8 cellular contexts compared by ENCODE assay signal in the genomic region with DNA sequence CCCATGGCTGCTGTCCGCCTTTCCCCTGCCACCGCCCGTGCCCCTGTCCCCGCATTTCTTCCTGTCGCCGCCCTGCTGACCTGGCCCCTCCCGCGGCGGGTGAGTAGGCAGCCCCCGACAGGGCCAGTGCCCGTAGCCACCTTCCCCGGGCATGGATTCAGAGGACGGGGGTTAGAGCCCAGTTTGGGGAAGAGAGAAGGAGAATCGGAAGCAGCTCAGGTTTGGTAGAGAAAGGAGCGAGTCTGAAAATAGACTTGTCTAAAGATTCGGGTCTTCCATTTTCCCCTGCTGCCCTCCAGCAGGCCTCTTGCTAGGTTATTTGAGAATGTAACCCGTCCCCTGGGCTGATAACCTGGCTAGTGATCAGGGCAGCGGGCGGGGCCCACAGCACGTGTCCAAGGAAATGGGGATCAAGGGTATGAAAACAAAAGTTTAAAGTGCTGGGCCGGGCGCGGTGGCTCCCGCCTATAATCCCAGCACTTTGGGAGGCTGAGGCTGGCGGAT. TPM values are rescaled to one million over a fixed set of nuclear protein-coding genes. Genes with fewer than 3 reads are reported as not detected.
DNase-seq lines count a peak whose midpoint lies in the region; ATAC-seq, FAIRE-seq and TF ChIP-seq lines count a peak whose summit lies in the region.

No MANE protein-coding gene starts in this region.

- no peaks in the 10 kb centered on the region for H3K9me2 ChIP-seq in GM23338 (ENCODE audit: insufficient read depth)

- TF ChIP-seq CTCF in AG09309 (IDR thresholded peaks at IDR 0.05; ENCODE audit: control insufficient read depth, insufficient read depth, low read depth, low read length, missing control alignments): no peak
- no peak for TF ChIP-seq CTCF in GM23338 (conservative IDR thresholded peaks at IDR 0.05; ENCODE audit: low read depth in 2 of 2)
- no peak for TF ChIP-seq CTCF in activated B cell treated with CpG ODN at 0.5 μM for 24 hours (IDR thresholded peaks at IDR 0.05)
- no peak for TF ChIP-seq CTCF in HepG2 (CRISPR knock-in tag; IDR thresholded peaks at IDR 0.05)
- TF ChIP-seq CTCF in uterus (IDR thresholded peaks at IDR 0.05): no peak
- TF ChIP-seq CTCF in kidney (IDR thresholded peaks at IDR 0.05; ENCODE audit: borderline replicate concordance, extremely low read depth, insufficient read depth): no peak

- POLR2A ChIA-PET in activated B cell treated with CpG ODN at 0.5 μM for 24 hours (lab: Charles Lee): interaction anchor here (0.6 to 5.4 kb wide), 3 partner anchors 18 to 1284 kb away, joined by 3 to 40 read pairs (median 3); partner anchors contain the start of genes HCFC1R1 and THOC6
- POLR2A ChIA-PET in HepG2 (lab: Yijun Ruan, JAX): interaction anchor here (0.5 to 14.2 kb wide), 6 partner anchors 18 to 453 kb away, joined by 3 to 750 read pairs (median 8); partner anchors contain the start of genes CLDN6, HCFC1R1, IL32 and KREMEN2

- H3K4me3 ChIP-seq in AG09309 (ENCODE audit: control insufficient read depth, low read depth, low read length) (peak overlapping the region; percentile 5; the same call in 1 of the 2 replicates), GM23338 (peak overlapping the region; percentile 74), HepG2 (replicated peaks in 1 of 3; ENCODE audit: insufficient read depth in 1 of 3, low read depth in 2 of 3, low read length in 3 of 3) (peak overlapping the region; percentile 55 to 75 (median 69); a peak in 5 of 6 replicates), uterus (no peak overlapping the region), kidney (ENCODE audit: low read length in 2 of 2) (peak overlapping the region in 1 of 2 donors; percentile 48)

- H3K27ac ChIP-seq in GM23338 (ENCODE audit: low read depth) (peak overlapping the region; percentile 90), HepG2 (ENCODE audit: extremely low read length, insufficient read depth, low read length) (peak overlapping the region; percentile 84), uterus (no peak overlapping the region), kidney (ENCODE audit: low read depth in 2 of 2, low read length in 2 of 2) (no peak overlapping the region)

- no peaks in the 10 kb centered on the region for H3K9me3 Mint-ChIP-seq in GM23338
- H3K9me3 Mint-ChIP-seq in activated B cell treated with CpG ODN at 0.5 μM for 24 hours: no peaks in the 10 kb centered on the region

- H4K20me1 ChIP-seq in GM23338 (replicated peaks; ENCODE audit: insufficient read depth) (no peaks in the 10 kb centered on the region), HepG2 (ENCODE audit: insufficient read depth, low read length) (no peaks in the 10 kb centered on the region)

- H3K4me2 ChIP-seq in GM23338 (peak overlapping the region; percentile 90), HepG2 (ENCODE audit: low read depth, low read length) (peak overlapping the region; percentile 80)

- H3K4me1 Mint-ChIP-seq in GM23338 (peaks cover 38% of the 10 kb centered on the region), activated B cell treated with CpG ODN at 0.5 μM for 24 hours (peaks cover 29% of the 10 kb centered on the region)

- TF ChIP-seq RAD21 in HepG2 (CRISPR knock-in tag; IDR thresholded peaks at IDR 0.05): no peak

- WGBS in HepG2 (ENCODE audit: low lambda C conversion rate): under 1% methylated on average over 17 of the region's 25 CpGs

- TSS peak; percentile 57 for BruUV-seq in HepG2 (replicated peaks; lab: Mats Ljungman, UMichigan)

- DNase-seq in AG09309 (ENCODE audit: low read depth) (no peak), GM23338 (ENCODE audit: low spot score) (peak; percentile 83), activated B cell treated with CpG ODN at 0.5 μM for 24 hours (no peak), HepG2 (ENCODE audit: low spot score) (peak; percentile 65), uterus (no peak), kidney (no peak)

- intact Hi-C loops in activated B cell treated with CpG ODN at 0.5 μM for 24 hours (cut with micrococcal nuclease): loop anchor here (1.0 kb wide), 3 partner anchors 15 to 22 kb away; partner anchors contain the start of genes THOC6 and TNFRSF12A
- intact Hi-C loops in HepG2 (cut with micrococcal nuclease; ENCODE audit: unreplicated experiment): loop anchor here (1.0 kb wide), 1 partner anchor 19 kb away; the partner anchor contains the start of gene THOC6
- intact Hi-C loops in uterus (cut with DNase I; ENCODE audit: low total_unique reads): no loop called here
- intact Hi-C loops in kidney (cut with DNase I): no loop called here

- ATAC-seq in GM23338 (no peak), activated B cell treated with CpG ODN at 0.5 μM for 24 hours (ENCODE audit: low read depth) (no peak), HepG2 (no peak), GM19395 (IDR thresholded peaks at IDR 0.05; ENCODE audit: unreplicated experiment) (no peak), HG02885 (IDR thresholded peaks at IDR 0.05; ENCODE audit: poor library complexity, unreplicated experiment) (no peak)

- no peaks in the 10 kb centered on the region for H3K9me3 ChIP-seq in HepG2 (ENCODE audit: low read length)
- H3K9me3 ChIP-seq in uterus: no peaks in the 10 kb centered on the region
- H3K9me3 ChIP-seq in kidney (ENCODE audit: control insufficient read depth in 1 of 2, low read length in 2 of 2): no peaks in the 10 kb centered on the region

- TF ChIP-seq POLR2A in HepG2 (IDR thresholded peaks at IDR 0.05; ENCODE audit: insufficient read depth in 1 of 2, low read depth in 2 of 2, low read length in 2 of 2): 0 out of 4 replicates have a peak, but pooled peaks of 1 of the 2 experiments have one; percentile 25
- TF ChIP-seq POLR2A in uterus (IDR thresholded peaks at IDR 0.05): no peak

- H3K4me3 Mint-ChIP-seq in GM23338: peak overlapping the region; percentile 82
- peak overlapping the region; percentile 65 for H3K4me3 Mint-ChIP-seq in activated B cell treated with CpG ODN at 0.5 μM for 24 hours

- no peak for TF ChIP-seq EP300 in HepG2 (IDR thresholded peaks at IDR 0.05; ENCODE audit: low read depth in 2 of 2, low read length in 2 of 2)
- TF ChIP-seq EP300 in HepG2 (CRISPR knock-in tag; IDR thresholded peaks at IDR 0.05; ENCODE audit: borderline replicate concordance): no peak

- peaks cover 26% of the 10 kb centered on the region for H3K27me3 Mint-ChIP-seq in GM23338 (ENCODE audit: insufficient read depth, low read depth, poor library complexity)
- H3K27me3 Mint-ChIP-seq in activated B cell treated with CpG ODN at 0.5 μM for 24 hours: peaks cover 8% of the 10 kb centered on the region

- in situ Hi-C loops in HepG2 (cut with HindIII; ENCODE audit: extremely low pct_ligation_motif_present, low pct_unique_long_range_greater_than_20kb): no loop called here

- peak overlapping the region; percentile 84 for H3K27ac Mint-ChIP-seq in GM23338
- no peak overlapping the region for H3K27ac Mint-ChIP-seq in activated B cell treated with CpG ODN at 0.5 μM for 24 hours

- FAIRE-seq in HepG2 (lab: Jason Lieb, UNC): no peak
- FAIRE-seq in kidney (lab: Jason Lieb, UNC): no peak

- H3K9ac ChIP-seq in HepG2 (ENCODE audit: insufficient read depth, low read depth, low read length) (peak overlapping the region; percentile 72), kidney (ENCODE audit: low read length in 2 of 2) (peak overlapping the region in 1 of 2 donors; percentile 58)

- H2AFZ ChIP-seq in GM23338 (no peak overlapping the region), HepG2 (ENCODE audit: low read length) (no peak overlapping the region)

- H3F3A ChIP-seq in GM23338 (replicated peaks; ENCODE audit: low read depth): peaks cover 28% of the 10 kb centered on the region

- H3K36me3 Mint-ChIP-seq in GM23338 (ENCODE audit: low read depth) (peaks cover 13% of the 10 kb centered on the region), activated B cell treated with CpG ODN at 0.5 μM for 24 hours (ENCODE audit: low read depth) (no peaks in the 10 kb centered on the region)

- H3K27me3 ChIP-seq in GM23338 (ENCODE audit: insufficient read depth): no peaks in the 10 kb centered on the region
- no peaks in the 10 kb centered on the region for H3K27me3 ChIP-seq in HepG2 (ENCODE audit: control insufficient read depth in 1 of 2, insufficient read depth in 2 of 2, low read length in 2 of 2)
- peaks cover 0 to 15% of the 10 kb centered on the region in 2 donors for H3K27me3 ChIP-seq in uterus

- CTCF ChIA-PET in activated B cell treated with CpG ODN at 0.5 μM for 24 hours (lab: Charles Lee) (interaction anchor here (2.2 to 2.7 kb wide), 3 partner anchors 24 to 125 kb away, joined by 14 to 62 read pairs (median 38); no protein-coding TSS in a partner anchor), HepG2 (lab: Yijun Ruan, JAX; ENCODE audit: low intra/inter-chr PET ratio, low total read pairs) (interaction anchor here (1.4 kb wide), 1 partner anchor 14 kb away, joined by 4 read pairs; no protein-coding TSS in a partner anchor)

- H3K79me2 ChIP-seq in GM23338 (replicated peaks; ENCODE audit: insufficient read depth) (no peaks in the 10 kb centered on the region), HepG2 (ENCODE audit: insufficient read depth, low read length) (no peaks in the 10 kb centered on the region)

- H3K4me1 ChIP-seq in GM23338 (ENCODE audit: insufficient read depth) (peaks cover 41% of the 10 kb centered on the region), HepG2 (ENCODE audit: insufficient read depth, low read length) (peaks cover 60% of the 10 kb centered on the region), uterus (no peaks in the 10 kb centered on the region), kidney (ENCODE audit: control insufficient read depth in 1 of 2, insufficient read depth in 1 of 2, low read depth in 1 of 2, low read length in 2 of 2) (peaks cover 0 to 3% of the 10 kb centered on the region in 2 donors)

- H3K36me3 ChIP-seq in GM23338 (ENCODE audit: insufficient read depth) (no peaks in the 10 kb centered on the region), HepG2 (replicated peaks in 1 of 2; ENCODE audit: control insufficient read depth in 1 of 2, insufficient read depth in 2 of 2, low read length in 2 of 2) (no peaks in the 10 kb centered on the region), uterus (no peaks in the 10 kb centered on the region), kidney (ENCODE audit: control insufficient read depth in 1 of 2, insufficient read depth in 2 of 2, low read length in 2 of 2) (no peaks in the 10 kb centered on the region)

RNA-seq across cellular contexts. Expression of gene CLDN9, which starts 7.9 kb away (rescaled TPM):
- total RNA-seq in GM23338 (2014; rRNA removed; shearing (Covaris generic)): 1.0 and 3.0 TPM in 2 replicates
- 1.3 and 1.8 TPM in 2 replicates for polyA plus RNA-seq in GM23338 (2016; fragmentation: Nextera tagmentation; extraction: Ambion mirVana)
- total RNA-seq in activated B cell treated with CpG ODN at 0.5 μM for 24 hours: not detected in 2 replicates
- 0.08 and 0.15 TPM in 2 replicates for total RNA-seq in HepG2 (2016; rRNA removed; fragmentation: Illumina TruSeq; extraction: Trizol)
- total RNA-seq in HepG2 (2016; cell fraction: cytosol; rRNA removed; fragmentation: Illumina TruSeq; extraction: Trizol; ENCODE audit: low read depth): not detected in 2 replicates
- 0.09 and 0.11 TPM in 2 replicates for total RNA-seq in HepG2 (2016; cell fraction: insoluble cytoplasmic fraction; rRNA removed; fragmentation: Illumina TruSeq; extraction: Trizol)
- 0.09 and 0.14 TPM in 2 replicates for total RNA-seq in HepG2 (2016; cell fraction: membrane; rRNA removed; fragmentation: Illumina TruSeq; extraction: Trizol)
- not detected in 2 replicates for total RNA-seq in HepG2 (2016; cell fraction: nucleus; rRNA removed; fragmentation: Illumina TruSeq; extraction: Trizol)
- polyA plus RNA-seq in HepG2 (2011; rRNA removed): 0.26 and 0.48 TPM in 2 replicates
- 0.26 and 0.52 TPM in 2 replicates for polyA plus RNA-seq in HepG2 (2011; cell fraction: cytosol; rRNA removed)
- polyA plus RNA-seq in HepG2 (2011; cell fraction: nucleus; rRNA removed): 2.1 and 2.4 TPM in 2 replicates
- 0.32 and 0.53 TPM in 2 replicates for polyA plus RNA-seq in HepG2 (2012)
- polyA plus RNA-seq in HepG2 (2016; cell fraction: cytosol; fragmentation: Illumina TruSeq; extraction: Trizol; ENCODE audit: low read depth): 0.08 and 0.20 TPM in 2 replicates
- polyA plus RNA-seq in HepG2 (2016; cell fraction: insoluble cytoplasmic fraction; fragmentation: Illumina TruSeq; extraction: Trizol; ENCODE audit: low read depth): 0.15 and 0.17 TPM in 2 replicates
- polyA plus RNA-seq in HepG2 (2016; cell fraction: membrane; fragmentation: Illumina TruSeq; extraction: Trizol; ENCODE audit: low read depth): 0.15 TPM in 1 of 2 replicates, not detected in the other
- 1.1 and 1.3 TPM in 2 replicates for polyA plus RNA-seq in HepG2 (2016; cell fraction: nucleus; fragmentation: Illumina TruSeq; extraction: Trizol; ENCODE audit: insufficient read depth, low read depth)
- 0.26 and 1.1 TPM in 2 replicates for polyA minus RNA-seq in HepG2 (2011; rRNA and poly(A)+ RNA removed; ENCODE audit: low replicate concordance)
- polyA minus RNA-seq in HepG2 (2011; cell fraction: cytosol; rRNA and poly(A)+ RNA removed): 0.44 and 0.79 TPM in 2 replicates
- 0.77 and 0.99 TPM in 2 replicates for polyA minus RNA-seq in HepG2 (2011; cell fraction: nucleus; rRNA and poly(A)+ RNA removed)
- total RNA-seq in uterus: 1 to 10 TPM in 1 of 4 donors, under 1 TPM in 1, not detected in 2; 0.21 to 1.8 TPM
- 0.60 TPM for total RNA-seq in kidney
- polyA plus RNA-seq in kidney (ENCODE audit: insufficient read depth, low read depth, low replicate concordance): not detected

RNA-seq across cellular contexts. Expression of gene CLDN6, which starts 13.2 kb away (rescaled TPM):
- 961 and 1,028 TPM in 2 replicates for total RNA-seq in GM23338 (2014; rRNA removed; shearing (Covaris generic))
- polyA plus RNA-seq in GM23338 (2016; fragmentation: Nextera tagmentation; extraction: Ambion mirVana): 537 and 551 TPM in 2 replicates
- total RNA-seq in activated B cell treated with CpG ODN at 0.5 μM for 24 hours: not detected in 2 replicates
- 2.7 and 7.6 TPM in 2 replicates for total RNA-seq in HepG2 (2016; rRNA removed; fragmentation: Illumina TruSeq; extraction: Trizol)
- total RNA-seq in HepG2 (2016; cell fraction: cytosol; rRNA removed; fragmentation: Illumina TruSeq; extraction: Trizol; ENCODE audit: low read depth): 1.2 and 1.3 TPM in 2 replicates
- total RNA-seq in HepG2 (2016; cell fraction: insoluble cytoplasmic fraction; rRNA removed; fragmentation: Illumina TruSeq; extraction: Trizol): 2.2 and 8.1 TPM in 2 replicates
- total RNA-seq in HepG2 (2016; cell fraction: membrane; rRNA removed; fragmentation: Illumina TruSeq; extraction: Trizol): 1.4 and 2.3 TPM in 2 replicates
- 9.3 and 10.1 TPM in 2 replicates for total RNA-seq in HepG2 (2016; cell fraction: nucleus; rRNA removed; fragmentation: Illumina TruSeq; extraction: Trizol)
- polyA plus RNA-seq in HepG2 (2011; rRNA removed): 5.9 and 10.1 TPM in 2 replicates
- 10.2 and 14.5 TPM in 2 replicates for polyA plus RNA-seq in HepG2 (2011; cell fraction: cytosol; rRNA removed)
- 3.6 and 5.9 TPM in 2 replicates for polyA plus RNA-seq in HepG2 (2011; cell fraction: nucleus; rRNA removed)
- 5.5 and 7.9 TPM in 2 replicates for polyA plus RNA-seq in HepG2 (2012)
- polyA plus RNA-seq in HepG2 (2016; cell fraction: cytosol; fragmentation: Illumina TruSeq; extraction: Trizol; ENCODE audit: low read depth): 2.0 and 2.8 TPM in 2 replicates
- polyA plus RNA-seq in HepG2 (2016; cell fraction: insoluble cytoplasmic fraction; fragmentation: Illumina TruSeq; extraction: Trizol; ENCODE audit: low read depth): 3.6 and 4.2 TPM in 2 replicates
- polyA plus RNA-seq in HepG2 (2016; cell fraction: membrane; fragmentation: Illumina TruSeq; extraction: Trizol; ENCODE audit: low read depth): 2.8 and 3.7 TPM in 2 replicates
- polyA plus RNA-seq in HepG2 (2016; cell fraction: nucleus; fragmentation: Illumina TruSeq; extraction: Trizol; ENCODE audit: insufficient read depth, low read depth): 22.4 and 25.4 TPM in 2 replicates
- polyA minus RNA-seq in HepG2 (2011; rRNA and poly(A)+ RNA removed; ENCODE audit: low replicate concordance): 0.14 and 9.8 TPM in 2 replicates
- polyA minus RNA-seq in HepG2 (2011; cell fraction: cytosol; rRNA and poly(A)+ RNA removed): 4.6 and 5.7 TPM in 2 replicates
- polyA minus RNA-seq in HepG2 (2011; cell fraction: nucleus; rRNA and poly(A)+ RNA removed): 1.0 and 1.4 TPM in 2 replicates
- total RNA-seq in uterus: 1 to 10 TPM in 1 of 4 donors, not detected in 3; 4.1 TPM
- total RNA-seq in kidney: 0.47 TPM
- polyA plus RNA-seq in kidney (ENCODE audit: insufficient read depth, low read depth, low replicate concordance): not detected

RNA-seq across cellular contexts. Expression of gene TNFRSF12A, which starts 15.3 kb away (rescaled TPM):
- total RNA-seq in GM23338 (2014; rRNA removed; shearing (Covaris generic)): 78.0 and 100.0 TPM in 2 replicates
- polyA plus RNA-seq in GM23338 (2016; fragmentation: Nextera tagmentation; extraction: Ambion mirVana): 152 and 155 TPM in 2 replicates
- total RNA-seq in activated B cell treated with CpG ODN at 0.5 μM for 24 hours: 0.47 and 1.0 TPM in 2 replicates
- 36.5 and 66.0 TPM in 2 replicates for total RNA-seq in HepG2 (2016; rRNA removed; fragmentation: Illumina TruSeq; extraction: Trizol)
- 43.4 and 53.1 TPM in 2 replicates for total RNA-seq in HepG2 (2016; cell fraction: cytosol; rRNA removed; fragmentation: Illumina TruSeq; extraction: Trizol; ENCODE audit: low read depth)
- 26.5 and 67.0 TPM in 2 replicates for total RNA-seq in HepG2 (2016; cell fraction: insoluble cytoplasmic fraction; rRNA removed; fragmentation: Illumina TruSeq; extraction: Trizol)
- total RNA-seq in HepG2 (2016; cell fraction: membrane; rRNA removed; fragmentation: Illumina TruSeq; extraction: Trizol): 51.6 and 58.5 TPM in 2 replicates
- 52.1 and 57.5 TPM in 2 replicates for total RNA-seq in HepG2 (2016; cell fraction: nucleus; rRNA removed; fragmentation: Illumina TruSeq; extraction: Trizol)
- 61.9 and 118 TPM in 2 replicates for polyA plus RNA-seq in HepG2 (2011; rRNA removed)
- 90.0 and 93.7 TPM in 2 replicates for polyA plus RNA-seq in HepG2 (2011; cell fraction: cytosol; rRNA removed)
- polyA plus RNA-seq in HepG2 (2011; cell fraction: nucleus; rRNA removed): 113 and 117 TPM in 2 replicates
- 29.4 and 57.4 TPM in 2 replicates for polyA plus RNA-seq in HepG2 (2012)
- 34.4 and 45.6 TPM in 2 replicates for polyA plus RNA-seq in HepG2 (2016; cell fraction: cytosol; fragmentation: Illumina TruSeq; extraction: Trizol; ENCODE audit: low read depth)
- 26.8 and 28.0 TPM in 2 replicates for polyA plus RNA-seq in HepG2 (2016; cell fraction: insoluble cytoplasmic fraction; fragmentation: Illumina TruSeq; extraction: Trizol; ENCODE audit: low read depth)
- 37.1 and 41.1 TPM in 2 replicates for polyA plus RNA-seq in HepG2 (2016; cell fraction: membrane; fragmentation: Illumina TruSeq; extraction: Trizol; ENCODE audit: low read depth)
- polyA plus RNA-seq in HepG2 (2016; cell fraction: nucleus; fragmentation: Illumina TruSeq; extraction: Trizol; ENCODE audit: insufficient read depth, low read depth): 92.9 and 105 TPM in 2 replicates
- 39.1 and 63.9 TPM in 2 replicates for polyA minus RNA-seq in HepG2 (2011; rRNA and poly(A)+ RNA removed; ENCODE audit: low replicate concordance)
- polyA minus RNA-seq in HepG2 (2011; cell fraction: cytosol; rRNA and poly(A)+ RNA removed): 56.5 and 59.2 TPM in 2 replicates
- polyA minus RNA-seq in HepG2 (2011; cell fraction: nucleus; rRNA and poly(A)+ RNA removed): 30.4 and 33.3 TPM in 2 replicates
- 10 to 100 TPM; 12.6 to 76.2 (median 24.0) TPM for total RNA-seq in uterus
- total RNA-seq in kidney: 114 TPM
- polyA plus RNA-seq in kidney (ENCODE audit: insufficient read depth, low read depth, low replicate concordance): 87.3 TPM

RNA-seq across cellular contexts. Expression of gene HCFC1R1, which starts 18.9 kb away (rescaled TPM):
- 17.5 and 30.2 TPM in 2 replicates for total RNA-seq in GM23338 (2014; rRNA removed; shearing (Covaris generic))
- 192 and 211 TPM in 2 replicates for polyA plus RNA-seq in GM23338 (2016; fragmentation: Nextera tagmentation; extraction: Ambion mirVana)
- total RNA-seq in activated B cell treated with CpG ODN at 0.5 μM for 24 hours: 17.7 and 20.4 TPM in 2 replicates
- 8.3 and 16.1 TPM in 2 replicates for total RNA-seq in HepG2 (2016; rRNA removed; fragmentation: Illumina TruSeq; extraction: Trizol)
- 37.5 and 42.2 TPM in 2 replicates for total RNA-seq in HepG2 (2016; cell fraction: cytosol; rRNA removed; fragmentation: Illumina TruSeq; extraction: Trizol; ENCODE audit: low read depth)
- 13.2 and 13.5 TPM in 2 replicates for total RNA-seq in HepG2 (2016; cell fraction: insoluble cytoplasmic fraction; rRNA removed; fragmentation: Illumina TruSeq; extraction: Trizol)
- 20.6 and 28.5 TPM in 2 replicates for total RNA-seq in HepG2 (2016; cell fraction: membrane; rRNA removed; fragmentation: Illumina TruSeq; extraction: Trizol)
- 8.9 and 10.2 TPM in 2 replicates for total RNA-seq in HepG2 (2016; cell fraction: nucleus; rRNA removed; fragmentation: Illumina TruSeq; extraction: Trizol)
- polyA plus RNA-seq in HepG2 (2011; rRNA removed): 13.8 and 18.3 TPM in 2 replicates
- 10.4 and 22.3 TPM in 2 replicates for polyA plus RNA-seq in HepG2 (2011; cell fraction: cytosol; rRNA removed)
- polyA plus RNA-seq in HepG2 (2011; cell fraction: nucleus; rRNA removed): 15.6 and 17.0 TPM in 2 replicates
- polyA plus RNA-seq in HepG2 (2012): 21.9 and 22.5 TPM in 2 replicates
- polyA plus RNA-seq in HepG2 (2016; cell fraction: cytosol; fragmentation: Illumina TruSeq; extraction: Trizol; ENCODE audit: low read depth): 78.3 and 82.9 TPM in 2 replicates
- polyA plus RNA-seq in HepG2 (2016; cell fraction: insoluble cytoplasmic fraction; fragmentation: Illumina TruSeq; extraction: Trizol; ENCODE audit: low read depth): 22.8 and 27.5 TPM in 2 replicates
- 50.2 and 52.2 TPM in 2 replicates for polyA plus RNA-seq in HepG2 (2016; cell fraction: membrane; fragmentation: Illumina TruSeq; extraction: Trizol; ENCODE audit: low read depth)
- 27.0 and 28.5 TPM in 2 replicates for polyA plus RNA-seq in HepG2 (2016; cell fraction: nucleus; fragmentation: Illumina TruSeq; extraction: Trizol; ENCODE audit: insufficient read depth, low read depth)
- polyA minus RNA-seq in HepG2 (2011; rRNA and poly(A)+ RNA removed; ENCODE audit: low replicate concordance): 10.3 and 23.2 TPM in 2 replicates
- 8.5 and 9.0 TPM in 2 replicates for polyA minus RNA-seq in HepG2 (2011; cell fraction: cytosol; rRNA and poly(A)+ RNA removed)
- 1.9 and 2.8 TPM in 2 replicates for polyA minus RNA-seq in HepG2 (2011; cell fraction: nucleus; rRNA and poly(A)+ RNA removed)
- total RNA-seq in uterus: 10 to 100 TPM in 3 of 4 donors, 1 to 10 TPM in 1; 3.6 to 67.5 (median 25.4) TPM
- total RNA-seq in kidney: 61.3 TPM
- 332 TPM for polyA plus RNA-seq in kidney (ENCODE audit: insufficient read depth, low read depth, low replicate concordance)

RNA-seq across cellular contexts. Expression of gene THOC6, which starts 19.0 kb away (rescaled TPM):
- 71.4 and 86.6 TPM in 2 replicates for total RNA-seq in GM23338 (2014; rRNA removed; shearing (Covaris generic))
- polyA plus RNA-seq in GM23338 (2016; fragmentation: Nextera tagmentation; extraction: Ambion mirVana) (90.6 and 96.1 TPM in 2 replicates), HepG2 (2011; rRNA removed) (32.1 and 33.5 TPM in 2 replicates), kidney (ENCODE audit: insufficient read depth, low read depth, low replicate concordance) (21.2 TPM)
- total RNA-seq in activated B cell treated with CpG ODN at 0.5 μM for 24 hours (45.8 and 47.1 TPM in 2 replicates), HepG2 (2016; rRNA removed; fragmentation: Illumina TruSeq; extraction: Trizol) (37.0 TPM in 2 replicates), uterus (10 to 100 TPM in 3 of 4 donors, 1 to 10 TPM in 1; 3.8 to 29.0 (median 22.3) TPM), kidney (26.1 TPM)
- total RNA-seq in HepG2 (2016; cell fraction: cytosol; rRNA removed; fragmentation: Illumina TruSeq; extraction: Trizol; ENCODE audit: low read depth): 28.6 and 34.8 TPM in 2 replicates
- 32.0 and 40.9 TPM in 2 replicates for total RNA-seq in HepG2 (2016; cell fraction: insoluble cytoplasmic fraction; rRNA removed; fragmentation: Illumina TruSeq; extraction: Trizol)
- 37.8 and 51.5 TPM in 2 replicates for total RNA-seq in HepG2 (2016; cell fraction: membrane; rRNA removed; fragmentation: Illumina TruSeq; extraction: Trizol)
- 22.9 TPM in 2 replicates for total RNA-seq in HepG2 (2016; cell fraction: nucleus; rRNA removed; fragmentation: Illumina TruSeq; extraction: Trizol)
- 25.6 and 35.3 TPM in 2 replicates for polyA plus RNA-seq in HepG2 (2011; cell fraction: cytosol; rRNA removed)
- polyA plus RNA-seq in HepG2 (2011; cell fraction: nucleus; rRNA removed): 116 and 131 TPM in 2 replicates
- 28.1 and 32.9 TPM in 2 replicates for polyA plus RNA-seq in HepG2 (2012)
- polyA plus RNA-seq in HepG2 (2016; cell fraction: cytosol; fragmentation: Illumina TruSeq; extraction: Trizol; ENCODE audit: low read depth): 33.8 and 44.7 TPM in 2 replicates
- polyA plus RNA-seq in HepG2 (2016; cell fraction: insoluble cytoplasmic fraction; fragmentation: Illumina TruSeq; extraction: Trizol; ENCODE audit: low read depth): 43.4 and 44.7 TPM in 2 replicates
- 37.0 and 50.8 TPM in 2 replicates for polyA plus RNA-seq in HepG2 (2016; cell fraction: membrane; fragmentation: Illumina TruSeq; extraction: Trizol; ENCODE audit: low read depth)
- polyA plus RNA-seq in HepG2 (2016; cell fraction: nucleus; fragmentation: Illumina TruSeq; extraction: Trizol; ENCODE audit: insufficient read depth, low read depth): 55.2 and 56.2 TPM in 2 replicates
- 39.0 and 64.3 TPM in 2 replicates for polyA minus RNA-seq in HepG2 (2011; rRNA and poly(A)+ RNA removed; ENCODE audit: low replicate concordance)
- 13.7 and 16.5 TPM in 2 replicates for polyA minus RNA-seq in HepG2 (2011; cell fraction: cytosol; rRNA and poly(A)+ RNA removed)
- 23.3 and 24.7 TPM in 2 replicates for polyA minus RNA-seq in HepG2 (2011; cell fraction: nucleus; rRNA and poly(A)+ RNA removed)

Comparison
In these comparisons a context has a peak if more than half of its experiments do, and no peak if none do; other contexts are left out.
1. DNase-seq: peak in GM23338 (single experiment) and HepG2 (single experiment); none in AG09309 (single experiment), activated B cell treated with CpG ODN at 0.5 μM for 24 hours (single experiment), uterus (0 of 2) and kidney (single experiment).
2. H3K4me3 ChIP-seq: peak in AG09309 (single experiment), GM23338 (single experiment) and HepG2 (3 of 3); none in uterus (0 of 2).
3. H3K27ac ChIP-seq: peak in GM23338 (single experiment) and HepG2 (single experiment); none in uterus (0 of 2) and kidney (0 of 2).
4. RNA of gene CLDN6, which starts 13.2 kb away (total RNA-seq): 961 to 1,028 TPM in GM23338; 1.2 to 10.1 TPM in HepG2, 0.47 TPM in kidney (single experiment), 4.1 TPM in uterus and not detected in activated B cell treated with CpG ODN at 0.5 μM for 24 hours; every median in the first group is over 10 times any median in the second.
5. intact Hi-C loops: an anchor here in activated B cell treated with CpG ODN at 0.5 μM for 24 hours (1.0 kb wide) and HepG2 (1.0 kb wide); none called in uterus and kidney.